Comparison of ENCODE assay signal across 19 cellular contexts in the genomic region with DNA sequence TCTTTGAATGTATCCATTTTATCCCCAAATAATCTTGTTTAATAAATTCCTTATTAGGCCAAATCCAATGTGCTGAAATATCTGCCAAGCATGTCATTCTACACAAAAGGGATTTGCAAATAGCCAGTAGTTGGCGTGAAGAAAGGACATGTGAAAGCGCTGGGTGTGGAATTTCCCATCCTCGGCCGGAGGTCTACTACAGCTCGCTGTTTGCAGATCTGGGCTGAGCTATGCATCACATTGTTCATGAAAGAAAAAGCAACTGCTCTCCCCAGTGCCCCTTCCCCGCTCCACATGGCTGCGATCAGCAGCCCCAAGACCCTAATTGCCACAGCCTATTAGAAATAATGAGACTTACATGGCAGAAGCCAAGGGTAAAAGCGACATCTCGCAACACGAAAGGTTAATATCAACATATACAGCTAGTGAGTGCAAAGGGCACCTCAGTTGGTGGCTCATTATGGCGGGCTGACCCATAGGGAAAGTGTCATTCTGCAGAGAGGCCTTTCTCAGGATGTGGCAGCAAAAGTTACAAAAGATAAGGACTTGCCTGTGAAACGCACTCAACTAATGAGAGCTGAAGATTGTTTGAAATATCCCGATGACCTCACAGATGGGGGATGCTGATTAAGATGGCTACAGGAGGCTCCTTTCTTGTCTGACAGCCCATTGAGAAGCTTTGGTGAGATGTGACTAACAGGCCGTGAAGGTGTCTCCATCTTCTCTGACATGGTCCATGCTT.
"Had no signal": no experiment of that assay in that cellular context is flagged by ENCODE, and none has a peak within 500 bp of the region (broad histone marks: within the 10 kb centered on the region; RNA-seq: fewer than 3 reads in every experiment).

No MANE protein-coding gene starts in this region.

- ATAC-seq: activated T-cell treated with anti-CD3 and anti-CD28 coated beads, Interleukin-2, amount 50 U/mL, for 72 hours; gastroesophageal sphincter; heart right ventricle; left colon; naive thymus-derived CD4-positive, alpha-beta T cell; T-cell had no signal

- H3K4me3 ChIP-seq: coronary artery, esophagus squamous epithelium, gastroesophageal sphincter, heart right ventricle, sigmoid colon, thoracic aorta had no signal

- H3K36me3 ChIP-seq: esophagus squamous epithelium, gastroesophageal sphincter, heart right ventricle, sigmoid colon, thoracic aorta had no signal

- DNase-seq: activated CD4-positive, alpha-beta memory T cell treated with anti-CD3 and anti-CD28 coated beads for 36 hours; activated CD4-positive, alpha-beta T cell treated with anti-CD3 and anti-CD28 coated beads for 48 hours; activated effector memory CD4-positive, alpha-beta T cell treated with Interleukin-2 at 50 U/mL for 16 hours; activated naive CD4-positive, alpha-beta T cell treated with anti-CD3 and anti-CD28 coated beads, Interleukin-2, amount 10 ng/mL, durations not matched to agents 7 days and 5 days; activated T-cell treated with anti-CD3 and anti-CD28 coated beads, Interleukin-2, amount 50 U/mL, for 72 hours; amygdala; cerebellar nuclear complex; esophagus squamous epithelium; heart right ventricle; left colon; naive thymus-derived CD4-positive, alpha-beta T cell; nucleus accumbens; sigmoid colon; stimulated activated CD4-positive, alpha-beta T cell treated with anti-CD3 and anti-CD28 coated beads, Interleukin-2, amount 100 ng/mL, for 48 hours; stimulated activated naive CD4-positive, alpha-beta T cell; T-cell had no signal

- H3K9me3 ChIP-seq: esophagus squamous epithelium, gastroesophageal sphincter, heart right ventricle, sigmoid colon, thoracic aorta had no signal

- H3K4me1 ChIP-seq: esophagus squamous epithelium, heart right ventricle had no signal

- H3K27ac ChIP-seq: coronary artery, esophagus squamous epithelium, gastroesophageal sphincter, heart right ventricle, thoracic aorta had no signal

- H3K27me3 ChIP-seq: esophagus squamous epithelium, gastroesophageal sphincter, sigmoid colon had no signal
